9 cellular contexts compared by ENCODE assay signal in genomic region chr4:77581724-77582123, GRCh38. TPM values are rescaled to one million over a fixed set of nuclear protein-coding genes. Genes with fewer than 3 reads are reported as not detected.
A peak's percentile ranks its signal among the peaks of the same experiment; 100 is the strongest.
DNase-seq lines count a peak whose midpoint lies in the region; ATAC-seq and TF ChIP-seq lines count a peak whose summit lies in the region.
"Had no signal": no experiment of that assay in that cellular context is flagged by ENCODE, and none has a peak within 500 bp of the region (broad histone marks: within the 10 kb centered on the region; RNA-seq: fewer than 3 reads in every experiment).

No MANE protein-coding gene starts in this region.

- CTCF ChIA-PET in PC-9 (lab: Charles Lee) = no interaction called here

- H3K27me3 ChIP-seq in PC-9 (ENCODE audit: insufficient read depth, low read depth) = no peaks in the 10 kb centered on the region
- H3K27me3 ChIP-seq in BE2C = no peaks in the 10 kb centered on the region; the same call in 1 of the 2 replicates
- no peaks in the 10 kb centered on the region for H3K27me3 ChIP-seq in vagina

- TF ChIP-seq POLR2A in vagina (IDR thresholded peaks at IDR 0.05) = no peak

- peak; percentile 84 for ATAC-seq in GM19035 (IDR thresholded peaks at IDR 0.05; ENCODE audit: unreplicated experiment)
- ATAC-seq in HG02759 (IDR thresholded peaks at IDR 0.05; ENCODE audit: unreplicated experiment) = peak; percentile 58

- POLR2A ChIA-PET in PC-9 (lab: Charles Lee; ENCODE audit: unreplicated experiment) = no interaction called here

- no peak for TF ChIP-seq CTCF in PC-9 (conservative IDR thresholded peaks at IDR 0.05)
- TF ChIP-seq CTCF in BE2C (IDR thresholded peaks at IDR 0.05; ENCODE audit: low read depth, low read length) = no peak
- TF ChIP-seq CTCF in vagina (IDR thresholded peaks at IDR 0.05) = no peak

- H3K9me3 ChIP-seq in PC-9 (ENCODE audit: insufficient read depth, low read depth) (no peaks in the 10 kb centered on the region), BE2C (no peaks in the 10 kb centered on the region), vagina (no peaks in the 10 kb centered on the region)

- peak in 1 of 2 experiments; percentile 75 for DNase-seq in PC-9
- peak; percentile 63 for DNase-seq in renal cortical epithelial cell (ENCODE audit: low read depth)
- no peak for DNase-seq in SKM-1 treated with dmso at 0.1 percent for 144 hours (lab: John Stamatoyannopoulos, UW; ENCODE audit: unreplicated experiment)
- no peak for DNase-seq in BE2C
- no peak for DNase-seq in vagina (ENCODE audit: extremely low spot score in 2 of 2)

- no peaks in the 10 kb centered on the region for H4K20me1 ChIP-seq in PC-9 (ENCODE audit: insufficient read depth)

- no peaks in the 10 kb centered on the region for H3K9me2 ChIP-seq in PC-9 (ENCODE audit: insufficient read depth)

- H3K4me3 ChIP-seq in PC-9 (no peak overlapping the region), BE2C (ENCODE audit: low read depth, low read length) (no peak overlapping the region), vagina (no peak overlapping the region)

- no peaks in the 10 kb centered on the region for H3K79me2 ChIP-seq in PC-9 (ENCODE audit: low read depth)
- H3K79me2 ChIP-seq: parathyroid adenoma had no signal

- BruUV-seq in PC-9 (replicated peaks; lab: Mats Ljungman, UMichigan) = no TSS peak

- H2AFZ ChIP-seq in PC-9 = 0 out of 2 replicates have a peak overlapping the region, but pooled peaks have one; percentile 50
- H2AFZ ChIP-seq: parathyroid adenoma had no signal

- intact Hi-C loops in PC-9 (cut with micrococcal nuclease; ENCODE audit: unreplicated experiment) = no loop called here
- intact Hi-C loops in vagina (cut with DNase I) = no loop called here

- peaks cover 39% of the 10 kb centered on the region for H3K4me1 ChIP-seq in PC-9 (replicated peaks; ENCODE audit: insufficient read depth)
- H3K4me1 ChIP-seq in BE2C = no peaks in the 10 kb centered on the region
- no peaks in the 10 kb centered on the region for H3K4me1 ChIP-seq in vagina
- H3K4me1 ChIP-seq: parathyroid adenoma had no signal

- peak overlapping the region; percentile 89 for H3K27ac ChIP-seq in PC-9
- H3K27ac ChIP-seq in vagina = no peak overlapping the region
- H3K27ac ChIP-seq: parathyroid adenoma had no signal

- H3F3A ChIP-seq in PC-9 (ENCODE audit: insufficient read depth, low read depth) = peaks cover 17% of the 10 kb centered on the region

- H3K4me2 ChIP-seq in PC-9 = peak overlapping the region; percentile 67

- H3K36me3 ChIP-seq in PC-9 (ENCODE audit: low read depth) (no peaks in the 10 kb centered on the region), BE2C (no peaks in the 10 kb centered on the region), vagina (no peaks in the 10 kb centered on the region)

RNA-seq across cellular contexts. Expression of gene CXCL13, which starts 23.9 kb away (rescaled TPM):
- not detected in 2 replicates for total RNA-seq in PC-9 (2021)
- not detected in 2 replicates for total RNA-seq in renal cortical epithelial cell
- polyA plus RNA-seq in BE2C (2012; ENCODE audit: insufficient read depth, insufficient read length, low read depth) = not detected
- not detected for total RNA-seq in vagina
- polyA plus RNA-seq: keratinocyte had no signal
